ENCODE assay signal across 1 cellular context in the genomic region with DNA sequence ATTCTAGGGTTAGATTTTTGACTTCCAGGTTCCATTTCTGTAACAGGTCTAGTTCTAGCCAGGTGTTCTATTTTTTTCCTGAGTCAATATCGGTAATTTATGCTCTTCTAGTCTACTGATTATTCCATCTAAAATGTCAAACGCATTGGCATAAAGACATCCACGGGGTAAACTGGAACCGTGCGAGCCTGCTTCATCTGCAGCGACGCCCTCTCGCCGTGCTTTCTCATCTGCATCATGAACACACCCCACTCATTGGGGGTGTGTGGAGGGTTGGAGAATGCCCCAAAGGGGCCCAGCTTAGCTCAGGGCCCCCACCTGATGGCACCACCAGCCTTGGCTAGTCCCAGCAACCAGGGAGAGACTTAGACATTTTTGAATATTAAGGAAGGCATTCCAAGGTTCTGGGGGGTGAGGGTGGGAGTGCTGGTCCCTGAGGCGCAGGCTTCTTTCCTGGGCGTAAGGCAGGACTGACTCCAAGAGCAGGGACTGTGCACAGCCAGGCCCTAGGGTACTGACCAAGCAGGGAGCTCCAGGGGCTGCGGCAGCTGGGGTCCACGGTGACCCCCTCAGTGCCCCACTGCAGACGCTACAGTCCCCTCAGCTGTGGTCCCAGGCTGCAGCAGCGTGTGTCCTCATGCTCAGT.
TF ChIP-seq lines count a peak whose summit lies in the region.

No MANE protein-coding gene starts in this region.

TF ChIP-seq in GM23338, 12 proteins besides CTCF, POLR2A, EP300 and RAD21 (continued from another document):
- TF ChIP-seq, protein P1, sequence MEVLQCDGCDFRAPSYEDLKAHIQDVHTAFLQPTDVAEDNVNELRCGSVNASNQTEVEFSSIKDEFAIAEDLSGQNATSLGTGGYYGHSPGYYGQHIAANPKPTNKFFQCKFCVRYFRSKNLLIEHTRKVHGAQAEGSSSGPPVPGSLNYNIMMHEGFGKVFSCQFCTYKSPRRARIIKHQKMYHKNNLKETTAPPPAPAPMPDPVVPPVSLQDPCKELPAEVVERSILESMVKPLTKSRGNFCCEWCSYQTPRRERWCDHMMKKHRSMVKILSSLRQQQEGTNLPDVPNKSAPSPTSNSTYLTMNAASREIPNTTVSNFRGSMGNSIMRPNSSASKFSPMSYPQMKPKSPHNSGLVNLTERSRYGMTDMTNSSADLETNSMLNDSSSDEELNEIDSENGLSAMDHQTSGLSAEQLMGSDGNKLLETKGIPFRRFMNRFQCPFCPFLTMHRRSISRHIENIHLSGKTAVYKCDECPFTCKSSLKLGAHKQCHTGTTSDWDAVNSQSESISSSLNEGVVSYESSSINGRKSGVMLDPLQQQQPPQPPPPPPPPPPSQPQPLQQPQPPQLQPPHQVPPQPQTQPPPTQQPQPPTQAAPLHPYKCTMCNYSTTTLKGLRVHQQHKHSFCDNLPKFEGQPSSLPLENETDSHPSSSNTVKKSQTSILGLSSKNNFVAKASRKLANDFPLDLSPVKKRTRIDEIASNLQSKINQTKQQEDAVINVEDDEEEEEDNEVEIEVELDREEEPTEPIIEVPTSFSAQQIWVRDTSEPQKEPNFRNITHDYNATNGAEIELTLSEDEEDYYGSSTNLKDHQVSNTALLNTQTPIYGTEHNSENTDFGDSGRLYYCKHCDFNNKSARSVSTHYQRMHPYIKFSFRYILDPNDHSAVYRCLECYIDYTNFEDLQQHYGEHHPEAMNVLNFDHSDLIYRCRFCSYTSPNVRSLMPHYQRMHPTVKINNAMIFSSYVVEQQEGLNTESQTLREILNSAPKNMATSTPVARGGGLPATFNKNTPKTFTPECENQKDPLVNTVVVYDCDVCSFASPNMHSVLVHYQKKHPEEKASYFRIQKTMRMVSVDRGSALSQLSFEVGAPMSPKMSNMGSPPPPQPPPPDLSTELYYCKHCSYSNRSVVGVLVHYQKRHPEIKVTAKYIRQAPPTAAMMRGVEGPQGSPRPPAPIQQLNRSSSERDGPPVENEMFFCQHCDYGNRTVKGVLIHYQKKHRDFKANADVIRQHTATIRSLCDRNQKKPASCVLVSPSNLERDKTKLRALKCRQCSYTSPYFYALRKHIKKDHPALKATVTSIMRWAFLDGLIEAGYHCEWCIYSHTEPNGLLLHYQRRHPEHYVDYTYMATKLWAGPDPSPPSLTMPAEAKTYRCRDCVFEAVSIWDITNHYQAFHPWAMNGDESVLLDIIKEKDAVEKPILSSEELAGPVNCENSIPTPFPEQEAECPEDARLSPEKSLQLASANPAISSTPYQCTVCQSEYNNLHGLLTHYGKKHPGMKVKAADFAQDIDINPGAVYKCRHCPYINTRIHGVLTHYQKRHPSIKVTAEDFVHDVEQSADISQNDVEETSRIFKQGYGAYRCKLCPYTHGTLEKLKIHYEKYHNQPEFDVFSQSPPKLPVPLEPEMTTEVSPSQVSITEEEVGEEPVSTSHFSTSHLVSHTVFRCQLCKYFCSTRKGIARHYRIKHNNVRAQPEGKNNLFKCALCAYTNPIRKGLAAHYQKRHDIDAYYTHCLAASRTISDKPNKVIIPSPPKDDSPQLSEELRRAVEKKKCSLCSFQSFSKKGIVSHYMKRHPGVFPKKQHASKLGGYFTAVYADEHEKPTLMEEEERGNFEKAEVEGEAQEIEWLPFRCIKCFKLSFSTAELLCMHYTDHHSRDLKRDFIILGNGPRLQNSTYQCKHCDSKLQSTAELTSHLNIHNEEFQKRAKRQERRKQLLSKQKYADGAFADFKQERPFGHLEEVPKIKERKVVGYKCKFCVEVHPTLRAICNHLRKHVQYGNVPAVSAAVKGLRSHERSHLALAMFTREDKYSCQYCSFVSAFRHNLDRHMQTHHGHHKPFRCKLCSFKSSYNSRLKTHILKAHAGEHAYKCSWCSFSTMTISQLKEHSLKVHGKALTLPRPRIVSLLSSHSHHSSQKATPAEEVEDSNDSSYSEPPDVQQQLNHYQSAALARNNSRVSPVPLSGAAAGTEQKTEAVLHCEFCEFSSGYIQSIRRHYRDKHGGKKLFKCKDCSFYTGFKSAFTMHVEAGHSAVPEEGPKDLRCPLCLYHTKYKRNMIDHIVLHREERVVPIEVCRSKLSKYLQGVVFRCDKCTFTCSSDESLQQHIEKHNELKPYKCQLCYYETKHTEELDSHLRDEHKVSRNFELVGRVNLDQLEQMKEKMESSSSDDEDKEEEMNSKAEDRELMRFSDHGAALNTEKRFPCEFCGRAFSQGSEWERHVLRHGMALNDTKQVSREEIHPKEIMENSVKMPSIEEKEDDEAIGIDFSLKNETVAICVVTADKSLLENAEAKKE (CRISPR knock-in tag; IDR thresholded peaks at IDR 0.05), result no peak
- TF ChIP-seq ETS1 (IDR thresholded peaks at IDR 0.05), result no peak
- TF ChIP-seq ZNF331 (CRISPR knock-in tag; IDR thresholded peaks at IDR 0.05; ENCODE audit: low read depth), result no peak
- TF ChIP-seq REST (IDR thresholded peaks at IDR 0.05; ENCODE audit: unreplicated experiment), result no peak
- TF ChIP-seq POLR2AphosphoS5 (IDR thresholded peaks at IDR 0.05; ENCODE audit: low read depth), result no peak
- no peak for TF ChIP-seq EZH2phosphoT487 (IDR thresholded peaks at IDR 0.05; ENCODE audit: unreplicated experiment)
- no peak for TF ChIP-seq EZH2 (IDR thresholded peaks at IDR 0.05; ENCODE audit: low read depth, unreplicated experiment)
